Comparison of ENCODE assay signal across 28 cellular contexts in genomic region chr15:59172289-59172901, GRCh38. TPM values are rescaled to one million over a fixed set of nuclear protein-coding genes. Genes with fewer than 3 reads are reported as not detected.
DNase-seq lines count a peak whose midpoint lies in the region; ATAC-seq and TF ChIP-seq lines count a peak whose summit lies in the region.
"Had no signal": no experiment of that assay in that cellular context is flagged by ENCODE, and none has a peak within 500 bp of the region (broad histone marks: within the 10 kb centered on the region; RNA-seq: fewer than 3 reads in every experiment).

No MANE protein-coding gene starts in this region.

- H3K4me2 ChIP-seq in GM23338 = no peak overlapping the region
- H3K4me2 ChIP-seq in PC-3 (ENCODE audit: low read length) = no peak overlapping the region

- H3K9me2 ChIP-seq in GM23338 (ENCODE audit: insufficient read depth) = no peaks in the 10 kb centered on the region
- no peaks in the 10 kb centered on the region for H3K9me2 ChIP-seq in PC-3 (replicated peaks; ENCODE audit: low read length)

- ATAC-seq in GM23338 = no peak
- no peak for ATAC-seq in PC-3
- no peak for ATAC-seq in GM18519 (IDR thresholded peaks at IDR 0.05; ENCODE audit: low FRiP score, unreplicated experiment)
- ATAC-seq: gastrocnemius medialis; mucosa of descending colon; stimulated activated effector memory CD8-positive, alpha-beta T cell treated with anti-CD3 and anti-CD28 coated beads, Interleukin-12 subunit alpha, Interleukin-12 subunit beta, amount 100 ng/mL, for 72 hours; T-helper 17 cell had no signal

- H3K27me3 ChIP-seq in GM23338 (ENCODE audit: insufficient read depth) (no peaks in the 10 kb centered on the region), PC-3 (ENCODE audit: low read length) (no peaks in the 10 kb centered on the region), SJCRH30 (no peaks in the 10 kb centered on the region)
- H3K27me3 ChIP-seq: gastrocnemius medialis, suprapubic skin had no signal

- H3K36me3 ChIP-seq in GM23338 (ENCODE audit: insufficient read depth) (peaks cover 13% of the 10 kb centered on the region; the same call in 1 of the 2 replicates), PC-3 (ENCODE audit: low read depth, low read length) (peaks cover 10% of the 10 kb centered on the region; the same call in 1 of the 2 replicates), SJCRH30 (peaks cover 33% of the 10 kb centered on the region)

- H3K4me1 Mint-ChIP-seq in GM23338 (peaks cover 15% of the 10 kb centered on the region), neural crest cell (peaks cover 22% of the 10 kb centered on the region)

- no peak overlapping the region for H3K4me3 Mint-ChIP-seq in GM23338
- no peak overlapping the region for H3K4me3 Mint-ChIP-seq in neural crest cell
- H3K4me3 Mint-ChIP-seq: CD4-positive, alpha-beta T cell; stimulated activated effector memory CD8-positive, alpha-beta T cell treated with anti-CD3 and anti-CD28 coated beads, Interleukin-12 subunit alpha, Interleukin-12 subunit beta, amount 100 ng/mL, for 72 hours; T-helper 17 cell had no signal

- H3K9me3 Mint-ChIP-seq in GM23338 = no peaks in the 10 kb centered on the region
- H3K9me3 Mint-ChIP-seq in neural crest cell = no peaks in the 10 kb centered on the region
- H3K9me3 Mint-ChIP-seq: CD4-positive, alpha-beta T cell; stimulated activated effector memory CD8-positive, alpha-beta T cell treated with anti-CD3 and anti-CD28 coated beads, Interleukin-12 subunit alpha, Interleukin-12 subunit beta, amount 100 ng/mL, for 72 hours had no signal

- H4K20me1 ChIP-seq in GM23338 (replicated peaks; ENCODE audit: insufficient read depth) (no peaks in the 10 kb centered on the region), PC-3 (ENCODE audit: low read length) (no peaks in the 10 kb centered on the region)

- H3K4me1 ChIP-seq in GM23338 (ENCODE audit: insufficient read depth) (no peaks in the 10 kb centered on the region), PC-3 (ENCODE audit: insufficient read depth, low read length) (peaks cover 68% of the 10 kb centered on the region), SJCRH30 (peaks cover 6% of the 10 kb centered on the region; the same call in 1 of the 2 replicates)

- no peak overlapping the region for H3K4me3 ChIP-seq in GM23338
- H3K4me3 ChIP-seq in PC-3 (ENCODE audit: low read length) = no peak overlapping the region
- H3K4me3 ChIP-seq in choroid plexus epithelial cell (ENCODE audit: low read depth, low read length) = no peak overlapping the region
- H3K4me3 ChIP-seq in SJCRH30 = no peak overlapping the region
- H3K4me3 ChIP-seq: gastrocnemius medialis, mucosa of descending colon, suprapubic skin had no signal

- POLR2A ChIA-PET in PC-3 (lab: Charles Lee; ENCODE audit: unreplicated experiment) = no interaction called here

- in situ Hi-C loops in GM13977 (cut with MboI; ENCODE audit: low pct_unique_long_range_greater_than_20kb, low sequenced_read_pairs, unreplicated experiment) = no loop called here

- H3K36me3 Mint-ChIP-seq in GM23338 (ENCODE audit: low read depth) (peaks cover 25% of the 10 kb centered on the region), neural crest cell (ENCODE audit: low read depth) (peaks cover 11% of the 10 kb centered on the region)
- H3K36me3 Mint-ChIP-seq: stimulated activated effector memory CD8-positive, alpha-beta T cell treated with anti-CD3 and anti-CD28 coated beads, Interleukin-12 subunit alpha, Interleukin-12 subunit beta, amount 100 ng/mL, for 72 hours had no signal

- no peak overlapping the region for H3K27ac ChIP-seq in GM23338 (ENCODE audit: low read depth)
- H3K27ac ChIP-seq in PC-3 (ENCODE audit: low read length) = no peak overlapping the region
- H3K27ac ChIP-seq in SJCRH30 = no peak overlapping the region
- H3K27ac ChIP-seq: gastrocnemius medialis had no signal

- H3K79me2 ChIP-seq in GM23338 (replicated peaks; ENCODE audit: insufficient read depth) (no peaks in the 10 kb centered on the region), PC-3 (ENCODE audit: low read length) (no peaks in the 10 kb centered on the region)

- H3F3A ChIP-seq in GM23338 (replicated peaks; ENCODE audit: low read depth) = no peaks in the 10 kb centered on the region
- no peaks in the 10 kb centered on the region for H3F3A ChIP-seq in PC-3 (ENCODE audit: low read length, unreplicated experiment)

- intact Hi-C loops in PC-3 (cut with micrococcal nuclease) = loop anchor here (5.0 to 10.0 kb wide), 4 partner anchors 72 to 320 kb away; partner anchors contain the start of gene MYO1E

- no peaks in the 10 kb centered on the region for H3K27me3 Mint-ChIP-seq in GM23338 (ENCODE audit: insufficient read depth, low read depth, poor library complexity)
- H3K27me3 Mint-ChIP-seq in neural crest cell (ENCODE audit: low read depth) = no peaks in the 10 kb centered on the region

- DNase-seq in GM23338 (ENCODE audit: low spot score) = no peak
- DNase-seq in PC-3 = no peak
- DNase-seq in choroid plexus epithelial cell (ENCODE audit: low read depth) = no peak
- no peak for DNase-seq in neural crest cell (ENCODE audit: low read depth, low spot score)
- DNase-seq in SW480 (ENCODE audit: low spot score) = no peak
- DNase-seq in SJCRH30 = no peak
- no peak for DNase-seq in GM13977 (ENCODE audit: low spot score)
- DNase-seq: activated CD4-positive, alpha-beta T cell treated with anti-CD3 and anti-CD28 coated beads, Interleukin-2, amount 50 U/mL, for 1 hour; CD4-positive, alpha-beta T cell; cortex of kidney; DMS 273 treated with DMSO at 0.1 percent for 48 hours; gastrocnemius medialis; islet precursor cell; Karpas-422; mucosa of descending colon; NCI-H1092; NCI-H187 treated with DMSO at 0.1 percent for 48 hours; NCI-H2227 treated with DMSO at 0.1 percent for 48 hours; OCI-M1; SIG-M5; T-helper 17 cell had no signal

- H3K9me3 ChIP-seq in PC-3 (ENCODE audit: low read length) (no peaks in the 10 kb centered on the region), SJCRH30 (replicated peaks) (no peaks in the 10 kb centered on the region)
- H3K9me3 ChIP-seq: gastrocnemius medialis, mucosa of descending colon, suprapubic skin had no signal

- no peak overlapping the region for H3K27ac Mint-ChIP-seq in GM23338
- H3K27ac Mint-ChIP-seq in neural crest cell (ENCODE audit: unreplicated experiment) = no peak overlapping the region
- H3K27ac Mint-ChIP-seq: CD4-positive, alpha-beta T cell; stimulated activated effector memory CD8-positive, alpha-beta T cell treated with anti-CD3 and anti-CD28 coated beads, Interleukin-12 subunit alpha, Interleukin-12 subunit beta, amount 100 ng/mL, for 72 hours; T-helper 17 cell had no signal

- TF ChIP-seq CTCF in GM23338 (conservative IDR thresholded peaks at IDR 0.05; ENCODE audit: low read depth in 2 of 2) (peak; percentile 25 to 42; a peak in 3 of 4 replicates), PC-3 (conservative IDR thresholded peaks at IDR 0.05; ENCODE audit: low read depth, low read length) (peak; percentile 41), choroid plexus epithelial cell (conservative IDR thresholded peaks at IDR 0.05; ENCODE audit: low read depth, low read length) (peak; percentile 30), neural crest cell (conservative IDR thresholded peaks at IDR 0.05) (peak; percentile 35), GM13977 (IDR thresholded peaks at IDR 0.05; ENCODE audit: extremely low read depth, insufficient read depth, missing control alignments) (no peak)

- H2AFZ ChIP-seq in GM23338 = no peak overlapping the region
- no peak overlapping the region for H2AFZ ChIP-seq in PC-3 (ENCODE audit: low read length)

- CTCF ChIA-PET in PC-3 (lab: Charles Lee) = no interaction called here

- BruUV-seq in PC-3 (replicated peaks; lab: Mats Ljungman, UMichigan) = no TSS peak

- no peak overlapping the region for H3K9ac ChIP-seq in PC-3 (ENCODE audit: low read length)

TF ChIP-seq in GM23338, 12 proteins besides CTCF, POLR2A, EP300 and RAD21 (continues in another document):
- TF ChIP-seq CREB1 (CRISPR knock-in tag; IDR thresholded peaks at IDR 0.05; ENCODE audit: low read depth) = no peak
- no peak for TF ChIP-seq ZNF331 (CRISPR knock-in tag; IDR thresholded peaks at IDR 0.05; ENCODE audit: low read depth)
- no peak for TF ChIP-seq REST (IDR thresholded peaks at IDR 0.05; ENCODE audit: unreplicated experiment)

RNA-seq across cellular contexts. Expression of gene LDHAL6B, which starts 34.2 kb away (rescaled TPM):
- not detected in 2 replicates for total RNA-seq in GM23338 (2014; rRNA removed; shearing (Covaris generic))
- not detected in 2 replicates for polyA plus RNA-seq in GM23338 (2016; fragmentation: Nextera tagmentation; extraction: Ambion mirVana)
- total RNA-seq in PC-3 (2014; rRNA removed) (not detected in 2 replicates), neural crest cell (not detected in 2 replicates)
- not detected in 2 replicates for total RNA-seq in SJCRH30 (2014; rRNA removed; shearing (Covaris generic))
- total RNA-seq: CD4-positive, alpha-beta T cell; gastrocnemius medialis; HT-29; liver; mucosa of descending colon; pulmonary artery endothelial cell; skeletal muscle tissue; suprapubic skin; T-helper 17 cell had no signal
- polyA plus RNA-seq: liver had no signal
